21 cellular contexts compared by ENCODE assay signal in the genomic region with DNA sequence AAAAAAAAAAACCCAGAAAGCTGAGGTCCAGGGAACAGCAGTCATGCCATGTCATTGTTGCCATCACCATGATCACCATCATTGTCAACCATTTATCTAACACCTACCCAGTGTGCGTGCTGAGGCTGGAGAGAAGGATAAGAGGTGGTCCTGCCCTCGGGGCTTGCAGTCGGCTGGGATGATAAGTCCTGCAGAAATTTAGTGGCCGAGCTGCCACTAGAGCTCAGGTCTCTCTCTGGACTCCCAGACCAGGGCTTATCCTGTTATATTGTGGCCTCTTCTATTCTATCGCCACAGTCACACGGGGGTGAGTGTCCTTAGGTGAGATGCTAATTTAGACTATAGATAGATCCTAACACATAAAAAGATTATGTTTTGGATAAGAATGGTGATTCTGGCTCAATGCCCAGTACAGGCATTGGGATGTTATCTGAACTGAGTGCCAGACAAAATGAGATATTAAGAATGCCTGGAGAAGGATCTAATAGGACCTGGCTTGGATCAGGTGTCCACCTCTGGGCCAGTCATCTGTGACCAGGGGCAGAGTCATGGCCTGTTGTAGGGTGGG.
"Had no signal": no experiment of that assay in that cellular context is flagged by ENCODE, and none has a peak within 500 bp of the region (broad histone marks: within the 10 kb centered on the region; RNA-seq: fewer than 3 reads in every experiment).

No MANE protein-coding gene starts in this region.

- H3K27me3 Mint-ChIP-seq: activated CD4-positive, alpha-beta memory T cell treated with anti-CD3 and anti-CD28 coated beads for 36 hours; activated naive CD8-positive, alpha-beta T cell treated with anti-CD3 and anti-CD28 coated beads for 36 hours; T-cell had no signal

- H3K4me1 Mint-ChIP-seq: activated naive CD8-positive, alpha-beta T cell treated with anti-CD3 and anti-CD28 coated beads for 36 hours; naive thymus-derived CD8-positive, alpha-beta T cell; T-cell had no signal

- H3K4me1 ChIP-seq: left lung, testis had no signal

- H3K4me3 ChIP-seq: left lung, stomach, testis, upper lobe of left lung had no signal

- H3K4me3 Mint-ChIP-seq: activated CD4-positive, alpha-beta memory T cell treated with anti-CD3 and anti-CD28 coated beads for 36 hours; activated naive CD8-positive, alpha-beta T cell treated with anti-CD3 and anti-CD28 coated beads for 36 hours; endodermal cell; naive thymus-derived CD8-positive, alpha-beta T cell; T-cell had no signal

- H3K36me3 ChIP-seq: left lung, stomach, upper lobe of left lung had no signal

- H3K27ac Mint-ChIP-seq: activated CD4-positive, alpha-beta memory T cell treated with anti-CD3 and anti-CD28 coated beads for 36 hours; activated naive CD8-positive, alpha-beta T cell treated with anti-CD3 and anti-CD28 coated beads for 36 hours; endodermal cell; T-cell had no signal

- H3K27me3 ChIP-seq: dorsolateral prefrontal cortex, left lung, stomach, testis, upper lobe of left lung had no signal

- H3K9me3 Mint-ChIP-seq: activated CD4-positive, alpha-beta memory T cell treated with anti-CD3 and anti-CD28 coated beads for 36 hours; activated naive CD8-positive, alpha-beta T cell treated with anti-CD3 and anti-CD28 coated beads for 36 hours; endodermal cell; naive thymus-derived CD8-positive, alpha-beta T cell; T-cell had no signal

- H3K9me3 ChIP-seq: left lung, stomach, testis, upper lobe of left lung had no signal

- H3K27ac ChIP-seq: left lung, stomach, testis, upper lobe of left lung, VCaP had no signal

- DNase-seq: activated CD4-positive, alpha-beta memory T cell treated with anti-CD3 and anti-CD28 coated beads for 36 hours; activated gamma-delta T cell; activated naive CD8-positive, alpha-beta T cell treated with anti-CD3 and anti-CD28 coated beads for 36 hours; activated T-cell treated with anti-CD3 and anti-CD28 coated beads, Interleukin-2, amount 50 U/mL, for 48 hours; anterior cingulate cortex; dorsolateral prefrontal cortex; endodermal cell; islet precursor cell; left lung; mammary epithelial cell; naive thymus-derived CD8-positive, alpha-beta T cell; posterior cingulate gyrus; retina; stimulated activated CD4-positive, alpha-beta T cell treated with anti-CD3 and anti-CD28 coated beads, Interleukin-12 subunit alpha, Interleukin-12 subunit beta, amount 100 ng/mL, for 4 hours; stimulated activated CD4-positive, alpha-beta T cell treated with anti-CD3 and anti-CD28 coated beads, Interleukin-2, amount 100 ng/mL, for 24 hours; stomach; T-cell; T-helper 9 cell; testis; upper lobe of left lung had no signal

- H3K36me3 Mint-ChIP-seq: activated CD4-positive, alpha-beta memory T cell treated with anti-CD3 and anti-CD28 coated beads for 36 hours; activated naive CD8-positive, alpha-beta T cell treated with anti-CD3 and anti-CD28 coated beads for 36 hours; naive thymus-derived CD8-positive, alpha-beta T cell; T-cell had no signal
